ENCODE assay signal across 16 cellular contexts in genomic region chr17:44311562-44312181, GRCh38.
"Had no signal": no experiment of that assay in that cellular context is flagged by ENCODE, and none has a peak within 500 bp of the region (broad histone marks: within the 10 kb centered on the region; RNA-seq: fewer than 3 reads in every experiment).

No MANE protein-coding gene starts in this region.

- H3K27ac ChIP-seq: foreskin keratinocyte, hepatocyte, neutrophil, spleen, thyroid gland had no signal

- DNase-seq: erythroblast; foreskin keratinocyte; left colon; left ventricle myocardium superior; mesenchymal stem cell; midbrain; naive B cell; stimulated activated CD4-positive, alpha-beta T cell treated with anti-CD3 and anti-CD28 coated beads, Interleukin-15, amount 100 ng/mL, for 24 hours; stimulated activated CD4-positive, alpha-beta T cell treated with anti-CD3 and anti-CD28 coated beads, Interleukin-1b, Interleukin-23, amount 100 ng/mL, for 48 hours; stimulated activated CD4-positive, alpha-beta T cell treated with anti-CD3 and anti-CD28 coated beads, Interleukin-4, amount 100 ng/mL, for 4 hours; stimulated activated naive CD4-positive, alpha-beta T cell treated with Interleukin-2 at 50 U/mL for 16 hours; thyroid gland had no signal

- ATAC-seq: foreskin keratinocyte, left colon, left ventricle myocardium superior, sciatic nerve had no signal
